In genomic region chr3:58604031-58604430, GRCh38 we compare ENCODE assay signal across 21 cellular contexts. TPM values are rescaled to one million over a fixed set of nuclear protein-coding genes. Genes with fewer than 3 reads are reported as not detected.
"Had no signal": no experiment of that assay in that cellular context is flagged by ENCODE, and none has a peak within 500 bp of the region (broad histone marks: within the 10 kb centered on the region; RNA-seq: fewer than 3 reads in every experiment).

No MANE protein-coding gene starts in this region.

- H3K36me3 Mint-ChIP-seq: immature natural killer cell, type B pancreatic cell had no signal

- H3K9me3 Mint-ChIP-seq: immature natural killer cell, type B pancreatic cell had no signal

- ATAC-seq: gastroesophageal sphincter, lower lobe of right lung, right cardiac atrium had no signal

- H3K27me3 ChIP-seq: dorsolateral prefrontal cortex, esophagus squamous epithelium, suprapubic skin, thyroid gland had no signal

- H3K27ac ChIP-seq: esophagus squamous epithelium, gastroesophageal sphincter, left ventricle myocardium inferior, lower lobe of right lung, suprapubic skin, thyroid gland had no signal

- H3K4me1 ChIP-seq: lower lobe of right lung, suprapubic skin had no signal

- H3K4me3 Mint-ChIP-seq: immature natural killer cell, nephron, type B pancreatic cell had no signal

- H3K4me1 Mint-ChIP-seq: nephron had no signal

- H3K27ac Mint-ChIP-seq: immature natural killer cell, nephron, type B pancreatic cell had no signal

- H3K36me3 ChIP-seq: esophagus squamous epithelium, gastroesophageal sphincter, left ventricle myocardium inferior, lower lobe of right lung, suprapubic skin, thyroid gland had no signal

- DNase-seq: cortex of kidney; dorsolateral prefrontal cortex; effector CD8-positive, alpha-beta T cell; esophagus squamous epithelium; foreskin fibroblast; glutamatergic neuron; immature natural killer cell; left ventricle myocardium inferior; lower lobe of right lung; mesenchymal stem cell; midbrain; right cardiac atrium; small intestine; stimulated activated CD4-positive, alpha-beta T cell treated with anti-CD3 and anti-CD28 coated beads, Interleukin-12 subunit alpha, Interleukin-12 subunit beta, amount 100 ng/mL, for 4 hours; stimulated activated naive CD4-positive, alpha-beta T cell treated with Interleukin-2 at 50 U/mL for 16 hours; thyroid gland had no signal

- H3K9me3 ChIP-seq: esophagus squamous epithelium, lower lobe of right lung, suprapubic skin, thyroid gland had no signal

- H3K4me3 ChIP-seq: dorsolateral prefrontal cortex, esophagus squamous epithelium, gastroesophageal sphincter, left ventricle myocardium inferior, lower lobe of right lung, suprapubic skin, thyroid gland had no signal

RNA-seq across cellular contexts. Expression of gene FAM107A, which starts 26.8 kb away (rescaled TPM):
- polyA plus RNA-seq: immature natural killer cell, keratinocyte had no signal
